In the genomic region with DNA sequence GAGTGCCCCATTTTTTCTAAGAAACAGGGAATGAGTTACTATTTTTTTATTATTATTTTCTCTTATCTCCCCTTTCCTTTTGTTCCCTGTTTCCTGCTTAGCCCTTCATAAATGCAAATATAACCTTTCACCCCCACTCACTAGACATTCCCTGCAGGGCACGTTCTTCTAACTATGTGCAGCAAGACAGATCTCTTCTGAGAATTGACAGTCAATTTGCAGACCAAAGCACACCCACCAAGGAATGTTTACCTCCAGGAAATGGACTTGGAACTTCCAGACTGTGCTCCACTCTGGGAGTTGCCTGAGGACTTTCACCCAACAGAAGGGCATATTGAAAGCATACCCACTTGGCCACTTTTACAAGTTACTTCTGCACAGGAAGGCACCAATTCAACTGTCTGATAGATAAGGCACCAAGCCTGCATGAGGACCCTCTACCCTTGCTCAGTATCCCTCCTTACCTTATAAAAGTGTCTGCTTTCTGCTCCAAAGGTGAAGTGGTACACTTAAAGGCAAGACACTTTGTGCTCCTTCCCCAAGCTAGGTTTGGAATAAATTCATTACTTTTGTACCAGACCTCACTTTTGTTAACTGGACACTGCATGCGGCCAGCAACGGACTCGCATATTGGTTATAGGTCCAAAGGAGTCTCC, we compare ENCODE assay signal across 1 cellular context.
TF ChIP-seq lines count a peak whose summit lies in the region.

No MANE protein-coding gene starts in this region.

TF ChIP-seq in HepG2, 621 proteins besides CTCF, POLR2A, EP300 and RAD21 (continued from another document and continues in another):
- TF ChIP-seq ZNF407 (CRISPR knock-in tag; IDR thresholded peaks at IDR 0.05; ENCODE audit: not compliant biosample characterization) (no peak), FOXJ3 (CRISPR knock-in tag; IDR thresholded peaks at IDR 0.05; ENCODE audit: borderline replicate concordance) (peak; percentile 75), HDAC1 (CRISPR knock-in tag; IDR thresholded peaks at IDR 0.05) (peak; percentile 89), ARHGAP35 (CRISPR knock-in tag; IDR thresholded peaks at IDR 0.05; ENCODE audit: borderline replicate concordance) (no peak), ZNF333 (CRISPR knock-in tag; IDR thresholded peaks at IDR 0.05; ENCODE audit: borderline replicate concordance) (no peak), ZNF33A (CRISPR knock-in tag; IDR thresholded peaks at IDR 0.05; ENCODE audit: borderline replicate concordance) (no peak), PHF21A (CRISPR knock-in tag; IDR thresholded peaks at IDR 0.05) (peak; percentile 91), SMAD1 (CRISPR knock-in tag; IDR thresholded peaks at IDR 0.05; ENCODE audit: borderline replicate concordance, low read depth) (no peak), PHB2 (IDR thresholded peaks at IDR 0.05; ENCODE audit: partially characterized antibody) (no peak), KMT2B (CRISPR knock-in tag; IDR thresholded peaks at IDR 0.05) (no peak), ZNF230 (CRISPR knock-in tag; IDR thresholded peaks at IDR 0.05) (no peak), ASH2L (IDR thresholded peaks at IDR 0.05; ENCODE audit: insufficient read length, low read depth, low read length) (no peak), PAXIP1 (CRISPR knock-in tag; conservative IDR thresholded peaks at IDR 0.05) (peak; percentile 96), ISL2 (CRISPR knock-in tag; IDR thresholded peaks at IDR 0.05) (peak; percentile 82), IRX3 (CRISPR knock-in tag; IDR thresholded peaks at IDR 0.05; ENCODE audit: borderline replicate concordance, low read depth) (no peak), REPIN1 (CRISPR knock-in tag; IDR thresholded peaks at IDR 0.05; ENCODE audit: borderline replicate concordance, low read depth) (peak; percentile 58; the same call in 1 of the 2 replicates), BCL6 (CRISPR knock-in tag; IDR thresholded peaks at IDR 0.05) (peak; percentile 89), RBM39 (IDR thresholded peaks at IDR 0.05; ENCODE audit: low read depth, low read length, poor library complexity, severe bottlenecking) (no peak), HNRNPL (IDR thresholded peaks at IDR 0.05; ENCODE audit: low read depth, low read length) (no peak), KLF16 (CRISPR knock-in tag; IDR thresholded peaks at IDR 0.05) (no peak; a peak in 1 of 4 replicates), ZNF766 (CRISPR knock-in tag; IDR thresholded peaks at IDR 0.05; ENCODE audit: borderline replicate concordance) (no peak), ZNF20 (CRISPR knock-in tag; IDR thresholded peaks at IDR 0.05) (no peak), ZSCAN29 (CRISPR knock-in tag; conservative IDR thresholded peaks at IDR 0.05) (0 out of 2 replicates have a peak, but pooled peaks have one; percentile 27), YY1 (IDR thresholded peaks at IDR 0.05; ENCODE audit: insufficient read depth, insufficient replicate concordance, low read depth, low read length) (no peak), ZNF263 (CRISPR knock-in tag; IDR thresholded peaks at IDR 0.05) (peak; percentile 93), IRF2 (CRISPR knock-in tag; IDR thresholded peaks at IDR 0.05) (peak; percentile 63), ZNF264 (CRISPR knock-in tag; IDR thresholded peaks at IDR 0.05) (peak; percentile 54; the same call in 1 of the 2 replicates), SNAPC4 (CRISPR knock-in tag; IDR thresholded peaks at IDR 0.05) (no peak)
- TF ChIP-seq, protein P1, sequence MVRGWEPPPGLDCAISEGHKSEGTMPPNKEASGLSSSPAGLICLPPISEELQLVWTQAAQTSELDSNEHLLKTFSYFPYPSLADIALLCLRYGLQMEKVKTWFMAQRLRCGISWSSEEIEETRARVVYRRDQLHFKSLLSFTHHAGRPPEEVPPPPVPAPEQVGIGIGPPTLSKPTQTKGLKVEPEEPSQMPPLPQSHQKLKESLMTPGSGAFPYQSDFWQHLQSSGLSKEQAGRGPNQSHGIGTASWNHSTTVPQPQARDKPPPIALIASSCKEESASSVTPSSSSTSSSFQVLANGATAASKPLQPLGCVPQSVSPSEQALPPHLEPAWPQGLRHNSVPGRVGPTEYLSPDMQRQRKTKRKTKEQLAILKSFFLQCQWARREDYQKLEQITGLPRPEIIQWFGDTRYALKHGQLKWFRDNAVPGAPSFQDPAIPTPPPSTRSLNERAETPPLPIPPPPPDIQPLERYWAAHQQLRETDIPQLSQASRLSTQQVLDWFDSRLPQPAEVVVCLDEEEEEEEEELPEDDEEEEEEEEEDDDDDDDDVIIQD (CRISPR knock-in tag; IDR thresholded peaks at IDR 0.05; ENCODE audit: low read depth), result peak; percentile 98
- TF ChIP-seq, protein P2, sequence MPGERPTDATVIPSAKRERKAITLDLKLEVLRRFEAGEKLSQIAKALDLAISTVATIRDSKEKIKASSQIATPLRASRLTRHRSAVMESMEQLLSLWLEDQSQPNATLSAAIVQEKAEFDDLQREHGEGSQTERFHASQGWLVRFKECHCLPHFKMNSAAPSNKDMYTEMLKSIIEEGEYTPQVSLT (CRISPR knock-in tag; IDR thresholded peaks at IDR 0.05; ENCODE audit: borderline replicate concordance, low read depth), result no peak
- TF ChIP-seq, protein P3, sequence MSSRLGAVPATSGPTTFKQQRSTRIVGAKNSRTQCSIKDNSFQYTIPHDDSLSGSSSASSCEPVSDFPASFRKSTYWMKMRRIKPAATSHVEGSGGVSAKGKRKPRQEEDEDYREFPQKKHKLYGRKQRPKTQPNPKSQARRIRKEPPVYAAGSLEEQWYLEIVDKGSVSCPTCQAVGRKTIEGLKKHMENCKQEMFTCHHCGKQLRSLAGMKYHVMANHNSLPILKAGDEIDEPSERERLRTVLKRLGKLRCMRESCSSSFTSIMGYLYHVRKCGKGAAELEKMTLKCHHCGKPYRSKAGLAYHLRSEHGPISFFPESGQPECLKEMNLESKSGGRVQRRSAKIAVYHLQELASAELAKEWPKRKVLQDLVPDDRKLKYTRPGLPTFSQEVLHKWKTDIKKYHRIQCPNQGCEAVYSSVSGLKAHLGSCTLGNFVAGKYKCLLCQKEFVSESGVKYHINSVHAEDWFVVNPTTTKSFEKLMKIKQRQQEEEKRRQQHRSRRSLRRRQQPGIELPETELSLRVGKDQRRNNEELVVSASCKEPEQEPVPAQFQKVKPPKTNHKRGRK (CRISPR knock-in tag; IDR thresholded peaks at IDR 0.05), result no peak
- TF ChIP-seq, protein P4, sequence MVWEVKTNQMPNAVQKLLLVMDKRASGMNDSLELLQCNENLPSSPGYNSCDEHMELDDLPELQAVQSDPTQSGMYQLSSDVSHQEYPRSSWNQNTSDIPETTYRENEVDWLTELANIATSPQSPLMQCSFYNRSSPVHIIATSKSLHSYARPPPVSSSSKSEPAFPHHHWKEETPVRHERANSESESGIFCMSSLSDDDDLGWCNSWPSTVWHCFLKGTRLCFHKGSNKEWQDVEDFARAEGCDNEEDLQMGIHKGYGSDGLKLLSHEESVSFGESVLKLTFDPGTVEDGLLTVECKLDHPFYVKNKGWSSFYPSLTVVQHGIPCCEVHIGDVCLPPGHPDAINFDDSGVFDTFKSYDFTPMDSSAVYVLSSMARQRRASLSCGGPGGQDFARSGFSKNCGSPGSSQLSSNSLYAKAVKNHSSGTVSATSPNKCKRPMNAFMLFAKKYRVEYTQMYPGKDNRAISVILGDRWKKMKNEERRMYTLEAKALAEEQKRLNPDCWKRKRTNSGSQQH (CRISPR knock-in tag; IDR thresholded peaks at IDR 0.05; ENCODE audit: low read depth), result no peak
